Comparison of ENCODE assay signal across 19 cellular contexts in genomic region chr14:99192823-99193222, GRCh38.
DNase-seq lines count a peak whose midpoint lies in the region; ATAC-seq and TF ChIP-seq lines count a peak whose summit lies in the region.
"Had no signal": no experiment of that assay in that cellular context is flagged by ENCODE, and none has a peak within 500 bp of the region (broad histone marks: within the 10 kb centered on the region; RNA-seq: fewer than 3 reads in every experiment).

No MANE protein-coding gene starts in this region.

- H3K27ac ChIP-seq in HEK293 (ENCODE audit: extremely low read depth, low read depth, low read length) = no peak overlapping the region
- H3K27ac ChIP-seq: ascending aorta, KMS-11, psoas muscle, WERI-Rb-1 had no signal

- peaks cover 94% of the 10 kb centered on the region for H3K4me1 Mint-ChIP-seq in activated CD4-positive, alpha-beta T cell treated with anti-CD3 and anti-CD28 coated beads, Interleukin-2, amount 10 ng/mL, durations not matched to agents 7 days and 5 days
- H3K4me1 Mint-ChIP-seq in activated naive CD8-positive, alpha-beta T cell treated with anti-CD3 and anti-CD28 coated beads for 36 hours = peaks cover 87% of the 10 kb centered on the region
- H3K4me1 Mint-ChIP-seq in naive thymus-derived CD8-positive, alpha-beta T cell = peaks cover 53 to 97% (median 93%) of the 10 kb centered on the region in 4 donors
- H3K4me1 Mint-ChIP-seq: naive B cell had no signal

- no peak for DNase-seq in activated CD4-positive, alpha-beta T cell treated with anti-CD3 and anti-CD28 coated beads, Interleukin-2, amount 10 ng/mL, durations not matched to agents 7 days and 5 days
- DNase-seq in activated CD4-positive, alpha-beta T cell treated with anti-CD3 and anti-CD28 coated beads for 48 hours = no peak
- no peak for DNase-seq in activated naive CD8-positive, alpha-beta T cell treated with anti-CD3 and anti-CD28 coated beads for 36 hours
- peak in 1 of 10 donors; percentile 49 for DNase-seq in naive thymus-derived CD8-positive, alpha-beta T cell
- DNase-seq in BE2C (no peak), CD1c-positive myeloid dendritic cell (ENCODE audit: extremely low spot score) (no peak)
- DNase-seq: activated CD8-positive, alpha-beta memory T cell treated with anti-CD3 and anti-CD28 coated beads, Interleukin-2, amount 50 U/mL, for 4 hours; cortex of kidney; erythroblast; naive B cell; NCI-H748 treated with DMSO at 0.1 percent for 48 hours; psoas muscle; SW 1271; trophoblast cell; WERI-Rb-1 had no signal

- POLR2A ChIA-PET in activated CD4-positive, alpha-beta T cell treated with anti-CD3 and anti-CD28 coated beads, Interleukin-2, amount 10 ng/mL, durations not matched to agents 7 days and 5 days (lab: Charles Lee) = no interaction called here
- POLR2A ChIA-PET in HEK293 (lab: Yijun Ruan, JAX) = no interaction called here
- POLR2A ChIA-PET in naive thymus-derived CD8-positive, alpha-beta T cell (lab: Charles Lee) = interaction anchor here (0.9 to 76.3 kb wide), 6 partner anchors 10 to 1572 kb away, joined by 3 to 2798 read pairs (median 9); partner anchors contain the start of gene BCL11B

- H3K27me3 ChIP-seq in BE2C = peaks cover 16% of the 10 kb centered on the region; the same call in 1 of the 2 replicates
- H3K27me3 ChIP-seq: ascending aorta had no signal

- H3K9me3 Mint-ChIP-seq in activated CD4-positive, alpha-beta T cell treated with anti-CD3 and anti-CD28 coated beads, Interleukin-2, amount 10 ng/mL, durations not matched to agents 7 days and 5 days = no peaks in the 10 kb centered on the region
- H3K9me3 Mint-ChIP-seq in activated naive CD8-positive, alpha-beta T cell treated with anti-CD3 and anti-CD28 coated beads for 36 hours = no peaks in the 10 kb centered on the region
- H3K9me3 Mint-ChIP-seq in naive thymus-derived CD8-positive, alpha-beta T cell = no peaks in the 10 kb centered on the region

- CTCF ChIA-PET in activated CD4-positive, alpha-beta T cell treated with anti-CD3 and anti-CD28 coated beads, Interleukin-2, amount 10 ng/mL, durations not matched to agents 7 days and 5 days (lab: Charles Lee) = interaction anchor here (1.3 to 1.5 kb wide), 2 partner anchors 21 to 74 kb away, joined by 3 to 4 read pairs; no protein-coding TSS in a partner anchor
- CTCF ChIA-PET in HEK293 (lab: Yijun Ruan, JAX) = interaction anchor here (0.7 kb wide), 1 partner anchor 12 kb away, joined by 3 read pairs; no protein-coding TSS in a partner anchor

- peak overlapping the region; percentile 67 for H3K4me3 Mint-ChIP-seq in activated CD4-positive, alpha-beta T cell treated with anti-CD3 and anti-CD28 coated beads, Interleukin-2, amount 10 ng/mL, durations not matched to agents 7 days and 5 days
- peak overlapping the region; percentile 94 for H3K4me3 Mint-ChIP-seq in activated naive CD8-positive, alpha-beta T cell treated with anti-CD3 and anti-CD28 coated beads for 36 hours
- H3K4me3 Mint-ChIP-seq in naive thymus-derived CD8-positive, alpha-beta T cell = peak overlapping the region; percentile 79 to 98 (median 87)

- H3K4me3 ChIP-seq in HEK293 (ENCODE audit: low read depth, low read length) = no peak overlapping the region
- H3K4me3 ChIP-seq in BE2C (ENCODE audit: low read depth, low read length) = no peak overlapping the region

- no peaks in the 10 kb centered on the region for H3K9me3 ChIP-seq in HEK293 (ENCODE audit: control insufficient read depth, insufficient read depth, low read depth, low read length)
- H3K9me3 ChIP-seq in BE2C = no peaks in the 10 kb centered on the region
- H3K9me3 ChIP-seq: ascending aorta, psoas muscle had no signal

- H3K4me1 ChIP-seq in HEK293 (ENCODE audit: control insufficient read depth, insufficient read depth, low read length) (peaks cover 21% of the 10 kb centered on the region), BE2C (no peaks in the 10 kb centered on the region)

- no peaks in the 10 kb centered on the region for H3K27me3 Mint-ChIP-seq in activated CD4-positive, alpha-beta T cell treated with anti-CD3 and anti-CD28 coated beads, Interleukin-2, amount 10 ng/mL, durations not matched to agents 7 days and 5 days
- no peaks in the 10 kb centered on the region for H3K27me3 Mint-ChIP-seq in activated naive CD8-positive, alpha-beta T cell treated with anti-CD3 and anti-CD28 coated beads for 36 hours
- no peaks in the 10 kb centered on the region for H3K27me3 Mint-ChIP-seq in naive thymus-derived CD8-positive, alpha-beta T cell
- H3K27me3 Mint-ChIP-seq: naive B cell had no signal

- TF ChIP-seq CTCF in HEK293 (tag by site-specific recombination; IDR thresholded peaks at IDR 0.05) = no peak
- no peak for TF ChIP-seq CTCF in BE2C (IDR thresholded peaks at IDR 0.05; ENCODE audit: low read depth, low read length)

- no peaks in the 10 kb centered on the region for H3K36me3 ChIP-seq in HEK293 (ENCODE audit: control insufficient read depth in 2 of 2, insufficient read depth in 1 of 2, low read length in 2 of 2)
- H3K36me3 ChIP-seq in BE2C = no peaks in the 10 kb centered on the region
- H3K36me3 ChIP-seq: ascending aorta, WERI-Rb-1 had no signal

- peak in 1 of 2 donors; percentile 4 for ATAC-seq in naive thymus-derived CD8-positive, alpha-beta T cell
- ATAC-seq in GM21528 (IDR thresholded peaks at IDR 0.05; ENCODE audit: low FRiP score, unreplicated experiment) = no peak

- H3K27ac Mint-ChIP-seq in activated CD4-positive, alpha-beta T cell treated with anti-CD3 and anti-CD28 coated beads, Interleukin-2, amount 10 ng/mL, durations not matched to agents 7 days and 5 days = peak overlapping the region; percentile 95
- H3K27ac Mint-ChIP-seq in activated naive CD8-positive, alpha-beta T cell treated with anti-CD3 and anti-CD28 coated beads for 36 hours = peak overlapping the region; percentile 96
- peak overlapping the region; percentile 93 to 99 (median 98) for H3K27ac Mint-ChIP-seq in naive thymus-derived CD8-positive, alpha-beta T cell
- H3K27ac Mint-ChIP-seq: naive B cell had no signal

- H3K36me3 Mint-ChIP-seq in activated CD4-positive, alpha-beta T cell treated with anti-CD3 and anti-CD28 coated beads, Interleukin-2, amount 10 ng/mL, durations not matched to agents 7 days and 5 days (ENCODE audit: low read depth) = peaks cover 68% of the 10 kb centered on the region
- H3K36me3 Mint-ChIP-seq in activated naive CD8-positive, alpha-beta T cell treated with anti-CD3 and anti-CD28 coated beads for 36 hours = peaks cover 21% of the 10 kb centered on the region
- H3K36me3 Mint-ChIP-seq in naive thymus-derived CD8-positive, alpha-beta T cell = peaks cover 0 to 46% (median 0%) of the 10 kb centered on the region in 3 donors
- H3K36me3 Mint-ChIP-seq: naive B cell had no signal

TF ChIP-seq in HEK293, 187 proteins besides CTCF, POLR2A, EP300 and RAD21:
- TF ChIP-seq ZNF830 (tag by site-specific recombination; IDR thresholded peaks at IDR 0.05; ENCODE audit: low read depth) (no peak), ZNF24 (tag by site-specific recombination; IDR thresholded peaks at IDR 0.05) (peak; percentile 99), ZNF571 (tag by site-specific recombination; IDR thresholded peaks at IDR 0.05) (no peak), ZSCAN16 (tag by site-specific recombination; IDR thresholded peaks at IDR 0.05) (0 out of 2 replicates have a peak, but pooled peaks have one; percentile 24), ZNF366 (tag by site-specific recombination; conservative IDR thresholded peaks at IDR 0.05) (peak; percentile 48)
